Comparison of ENCODE assay signal across 8 cellular contexts in genomic region chr19:47418595-47419036, GRCh38. TPM values are rescaled to one million over a fixed set of nuclear protein-coding genes. Genes with fewer than 3 reads are reported as not detected.
A peak's percentile ranks its signal among the peaks of the same experiment; 100 is the strongest.
DNase-seq lines count a peak whose midpoint lies in the region; ATAC-seq and TF ChIP-seq lines count a peak whose summit lies in the region.

No MANE protein-coding gene starts in this region.

- DNase-seq in BJ (ENCODE audit: low read depth) = no peak
- DNase-seq in esophagus squamous epithelium (lab: John Stamatoyannopoulos, UW) = no peak
- DNase-seq in neuronal stem cell (ENCODE audit: low spot score) = no peak
- no peak for DNase-seq in left lobe of liver (ENCODE audit: low spot score)
- DNase-seq in NCI-H146 (lab: John Stamatoyannopoulos, UW) = no peak
- no peak for DNase-seq in GM10266 (ENCODE audit: extremely low spot score)

- H3K79me1 ChIP-seq in neuronal stem cell (ENCODE audit: low read depth, low read length) = peaks cover 9% of the 10 kb centered on the region

- POLR2A ChIA-PET in BJ (lab: Charles Lee) = interaction anchor here (0.6 kb wide), 1 partner anchor 134 kb away, joined by 3 read pairs; no protein-coding TSS in a partner anchor

- no peak overlapping the region for H2BK12ac ChIP-seq in neuronal stem cell (ENCODE audit: low read length)

- no peaks in the 10 kb centered on the region for H3K9me2 ChIP-seq in OCI-LY1 (ENCODE audit: low read depth, low read length)

- CTCF ChIA-PET in BJ (lab: Yijun Ruan, JAX) = interaction anchor here (0.8 to 1.4 kb wide), 3 partner anchors 9 to 70 kb away, joined by 3 to 6 read pairs (median 5); no protein-coding TSS in a partner anchor

- H3K79me2 ChIP-seq in OCI-LY1 (ENCODE audit: insufficient read depth, low read length) = no peaks in the 10 kb centered on the region

- peak overlapping the region; percentile 52 for H2BK120ac ChIP-seq in neuronal stem cell (ENCODE audit: low read depth, low read length)

- peak overlapping the region; percentile 67 for H2BK15ac ChIP-seq in neuronal stem cell (ENCODE audit: low read length)

- H3K9me3 ChIP-seq in OCI-LY1 (ENCODE audit: low read length) (no peaks in the 10 kb centered on the region), esophagus squamous epithelium (no peaks in the 10 kb centered on the region), neuronal stem cell (replicated peaks in 1 of 2; ENCODE audit: control insufficient read depth in 2 of 2, insufficient read depth in 1 of 2, low read depth in 1 of 2, low read length in 2 of 2) (peaks cover 0 to 2% of the 10 kb centered on the region in 2 donors)

- H3K9ac ChIP-seq in OCI-LY1 (ENCODE audit: low read length) (no peak overlapping the region), neuronal stem cell (ENCODE audit: low read depth, low read length, poor library complexity) (peak overlapping the region; percentile 86)

- intact Hi-C loops in esophagus squamous epithelium (cut with DNase I) = no loop called here

- ATAC-seq in GM18858 (IDR thresholded peaks at IDR 0.05; ENCODE audit: unreplicated experiment) (no peak), left lobe of liver (no peak)

- H3K27ac ChIP-seq in OCI-LY1 (ENCODE audit: low read depth, low read length, poor library complexity, severe bottlenecking) = no peak overlapping the region
- H3K27ac ChIP-seq in esophagus squamous epithelium = peak overlapping the region in 2 of 4 donors; percentile 49 to 68
- H3K27ac ChIP-seq in neuronal stem cell (replicated peaks; ENCODE audit: low read length) = no peak overlapping the region

- H4K20me1 ChIP-seq in OCI-LY1 (ENCODE audit: insufficient read depth, low read length) = no peaks in the 10 kb centered on the region

- TF ChIP-seq CTCF in BJ (IDR thresholded peaks at IDR 0.05; ENCODE audit: insufficient read depth, low read depth, low read length) (no peak), OCI-LY1 (IDR thresholded peaks at IDR 0.05; ENCODE audit: low read length) (no peak), esophagus squamous epithelium (IDR thresholded peaks at IDR 0.05) (no peak), GM10266 (IDR thresholded peaks at IDR 0.05; ENCODE audit: control insufficient read depth, insufficient read depth, low read depth, missing control alignments) (no peak)

- 0 to 2% methylated on average over 9 to 15 of the region's 16 CpGs for WGBS in esophagus squamous epithelium, 2 donors
- WGBS in neuronal stem cell (ENCODE audit: extremely low coverage in 2 of 2, insufficient read length in 2 of 2, insufficient replicate concordance in 1 of 2), 2 donors = no CpG with 5 or more reads among the region's 16 CpGs

- peaks cover 25% of the 10 kb centered on the region for H3K27me3 ChIP-seq in BJ (ENCODE audit: control insufficient read depth, insufficient read depth, low read length)
- peaks cover 5% of the 10 kb centered on the region; the same call in 1 of the 2 replicates for H3K27me3 ChIP-seq in OCI-LY1 (ENCODE audit: insufficient read depth, low read length)
- peaks cover 0 to 98% (median 25%) of the 10 kb centered on the region in 4 donors for H3K27me3 ChIP-seq in esophagus squamous epithelium
- H3K27me3 ChIP-seq in neuronal stem cell (ENCODE audit: control insufficient read depth in 3 of 3, insufficient read depth in 3 of 3, low read depth in 1 of 3, low read length in 3 of 3) = peaks cover 0 to 25% (median 0%) of the 10 kb centered on the region in 3 experiments

- no peak overlapping the region for H4K91ac ChIP-seq in neuronal stem cell (ENCODE audit: low read depth, low read length, poor library complexity)

- H2AFZ ChIP-seq in OCI-LY1 (ENCODE audit: low read length) (no peak overlapping the region), neuronal stem cell (ENCODE audit: low read length) (peak overlapping the region; percentile 65)

- no peak overlapping the region for H4K8ac ChIP-seq in neuronal stem cell (ENCODE audit: low read depth, low read length)

- no peaks in the 10 kb centered on the region for H3F3A ChIP-seq in OCI-LY1 (ENCODE audit: insufficient read depth, low read length)

- H3K36me3 ChIP-seq in BJ (ENCODE audit: control insufficient read depth, insufficient read depth, low read length) (peaks cover 12% of the 10 kb centered on the region), OCI-LY1 (ENCODE audit: insufficient read depth, low read length) (no peaks in the 10 kb centered on the region), esophagus squamous epithelium (no peaks in the 10 kb centered on the region), neuronal stem cell (replicated peaks in 1 of 2; ENCODE audit: control insufficient read depth in 2 of 2, insufficient read depth in 2 of 2, low read length in 2 of 2) (peaks cover 8 to 28% of the 10 kb centered on the region in 2 donors)

- peak overlapping the region; percentile 32 for H3K14ac ChIP-seq in neuronal stem cell (ENCODE audit: low read length)

- H2BK5ac ChIP-seq in neuronal stem cell (ENCODE audit: low read length) = peak overlapping the region; percentile 32

- peak overlapping the region; percentile 91 for H3K4me3 ChIP-seq in BJ (ENCODE audit: low read depth, low read length)
- no peak overlapping the region for H3K4me3 ChIP-seq in OCI-LY1 (ENCODE audit: low read depth, low read length, poor library complexity, severe bottlenecking)
- H3K4me3 ChIP-seq in esophagus squamous epithelium = peak overlapping the region; percentile 10 to 69 (median 47)
- H3K4me3 ChIP-seq in neuronal stem cell (ENCODE audit: low read length in 2 of 2) = peak overlapping the region; percentile 53 to 86

- peak overlapping the region; percentile 70 for H2AK5ac ChIP-seq in neuronal stem cell (ENCODE audit: low read depth, low read length)

- H3K4me2 ChIP-seq in OCI-LY1 (ENCODE audit: low read length) (0 out of 2 replicates have a peak overlapping the region, but pooled peaks have one; percentile 36), neuronal stem cell (ENCODE audit: insufficient read depth, low read length, poor library complexity, severe bottlenecking) (peak overlapping the region; percentile 98)

- peak overlapping the region; percentile 90 for H3K18ac ChIP-seq in neuronal stem cell (ENCODE audit: low read length)

- H3K4me1 ChIP-seq in OCI-LY1 (ENCODE audit: insufficient read depth, low read length, severe bottlenecking) = no peaks in the 10 kb centered on the region
- peaks cover 7 to 44% (median 12%) of the 10 kb centered on the region in 3 donors for H3K4me1 ChIP-seq in esophagus squamous epithelium
- peaks cover 43 to 46% of the 10 kb centered on the region in 2 donors for H3K4me1 ChIP-seq in neuronal stem cell (ENCODE audit: control insufficient read depth in 2 of 2, insufficient read depth in 1 of 2, low read depth in 1 of 2, low read length in 2 of 2)

- peak overlapping the region; percentile 78 for H3K4ac ChIP-seq in neuronal stem cell (ENCODE audit: low read length)

- no peak for TF ChIP-seq POLR2A in esophagus squamous epithelium (IDR thresholded peaks at IDR 0.05)

- H3K23ac ChIP-seq in neuronal stem cell (ENCODE audit: low read depth, low read length, poor library complexity) = peak overlapping the region; percentile 16

RNA-seq across cellular contexts. Expression of gene MEIS3, which starts 0.7 kb away (rescaled TPM):
- 35.0 and 51.3 TPM in 2 replicates for polyA plus RNA-seq in BJ (2011; rRNA removed)
- 69.0 and 80.9 TPM in 2 replicates for polyA minus RNA-seq in BJ (2011; rRNA and poly(A)+ RNA removed)
- total RNA-seq in esophagus squamous epithelium (10 to 100 TPM in 1 of 4 donors, 1 to 10 TPM in 3; 1.0 to 13.5 (median 3.9) TPM), left lobe of liver (1.0 TPM)
- 110 TPM for polyA plus RNA-seq in neuronal stem cell (2013, experiment 1 of 2)
- 102 TPM for polyA plus RNA-seq in neuronal stem cell (2013, experiment 2 of 2)

RNA-seq across cellular contexts. Expression of gene SLC8A2, which starts 53.1 kb away (rescaled TPM):
- polyA plus RNA-seq in BJ (2011; rRNA removed) = 0.02 TPM in 1 of 2 replicates, not detected in the other
- 0.62 TPM in 1 of 2 replicates, not detected in the other for polyA minus RNA-seq in BJ (2011; rRNA and poly(A)+ RNA removed)
- total RNA-seq in esophagus squamous epithelium = 1 to 10 TPM in 2 of 4 donors, under 1 TPM in 1, not detected in 1; 0.08 to 5.0 (median 3.6) TPM
- 4.7 TPM for polyA plus RNA-seq in neuronal stem cell (2013, experiment 1 of 2)
- polyA plus RNA-seq in neuronal stem cell (2013, experiment 2 of 2) = 5.5 TPM
- 0.10 TPM for total RNA-seq in left lobe of liver
